1 cellular context compared by ENCODE assay signal in genomic region chr22:20591660-20592310, GRCh38.
A peak's percentile ranks its signal among the peaks of the same experiment; 100 is the strongest.
TF ChIP-seq lines count a peak whose summit lies in the region.

No MANE protein-coding gene starts in this region.

TF ChIP-seq in K562, 482 proteins besides CTCF, POLR2A, EP300 and RAD21 (continued from another document and continues in another):
- TF ChIP-seq, protein P1, sequence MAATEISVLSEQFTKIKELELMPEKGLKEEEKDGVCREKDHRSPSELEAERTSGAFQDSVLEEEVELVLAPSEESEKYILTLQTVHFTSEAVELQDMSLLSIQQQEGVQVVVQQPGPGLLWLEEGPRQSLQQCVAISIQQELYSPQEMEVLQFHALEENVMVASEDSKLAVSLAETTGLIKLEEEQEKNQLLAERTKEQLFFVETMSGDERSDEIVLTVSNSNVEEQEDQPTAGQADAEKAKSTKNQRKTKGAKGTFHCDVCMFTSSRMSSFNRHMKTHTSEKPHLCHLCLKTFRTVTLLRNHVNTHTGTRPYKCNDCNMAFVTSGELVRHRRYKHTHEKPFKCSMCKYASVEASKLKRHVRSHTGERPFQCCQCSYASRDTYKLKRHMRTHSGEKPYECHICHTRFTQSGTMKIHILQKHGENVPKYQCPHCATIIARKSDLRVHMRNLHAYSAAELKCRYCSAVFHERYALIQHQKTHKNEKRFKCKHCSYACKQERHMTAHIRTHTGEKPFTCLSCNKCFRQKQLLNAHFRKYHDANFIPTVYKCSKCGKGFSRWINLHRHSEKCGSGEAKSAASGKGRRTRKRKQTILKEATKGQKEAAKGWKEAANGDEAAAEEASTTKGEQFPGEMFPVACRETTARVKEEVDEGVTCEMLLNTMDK (IDR thresholded peaks at IDR 0.05; ENCODE audit: borderline replicate concordance, insufficient read depth, low read depth, low read length, poor library complexity, severe bottlenecking), result no peak
- TF ChIP-seq OTX1 (CRISPR knock-in tag; IDR thresholded peaks at IDR 0.05) (no peak), ZBTB2 (IDR thresholded peaks at IDR 0.05) (no peak), REST (CRISPR knock-in tag; IDR thresholded peaks at IDR 0.05; ENCODE audit: low read depth) (0 out of 2 replicates have a peak, but pooled peaks have one; percentile 20), MTF1 (CRISPR knock-in tag; IDR thresholded peaks at IDR 0.05; ENCODE audit: borderline replicate concordance) (no peak), EGR1 (conservative IDR thresholded peaks at IDR 0.05) (peak; percentile 9; the same call in 1 of the 2 replicates), HMG20A (CRISPR knock-in tag; conservative IDR thresholded peaks at IDR 0.05) (no peak), DIDO1 (tag; IDR thresholded peaks at IDR 0.05; ENCODE audit: low read depth) (no peak), ZNF124 (CRISPR knock-in tag; IDR thresholded peaks at IDR 0.05) (no peak), SIRT6 (IDR thresholded peaks at IDR 0.05; ENCODE audit: low read depth, low read length) (no peak), PCBP1 (IDR thresholded peaks at IDR 0.05; ENCODE audit: low read depth, low read length, poor library complexity, severe bottlenecking) (peak; percentile 54), TSC22D4 (tag; IDR thresholded peaks at IDR 0.05) (no peak), MEIS2 (IDR thresholded peaks at IDR 0.05; ENCODE audit: partially characterized antibody) (no peak), MAZ (CRISPR knock-in tag; conservative IDR thresholded peaks at IDR 0.05 in 1 of 2, IDR thresholded peaks at IDR 0.05 in 1 of 2) (peak in 1 of 2 experiments; percentile 44; a peak in 2 of 4 replicates), HOMEZ (CRISPR knock-in tag; IDR thresholded peaks at IDR 0.05) (0 out of 2 replicates have a peak, but pooled peaks have one; percentile 16), ATF2 (CRISPR knock-in tag; IDR thresholded peaks at IDR 0.05) (no peak), HNRNPH1 (optimal IDR thresholded peaks at IDR 0.05; ENCODE audit: low read depth, low read length) (no peak), ZEB2 (IDR thresholded peaks at IDR 0.05) (no peak), SETDB1 (IDR thresholded peaks at IDR 0.05; ENCODE audit: low read length) (peak; percentile 78), NFATC3 (IDR thresholded peaks at IDR 0.05) (no peak), SREBF2 (CRISPR knock-in tag; IDR thresholded peaks at IDR 0.05) (no peak), BDP1 (IDR thresholded peaks at IDR 0.05; ENCODE audit: insufficient read depth, insufficient read length) (no peak), ZNF263 (CRISPR knock-in tag; IDR thresholded peaks at IDR 0.05; ENCODE audit: borderline replicate concordance) (0 out of 2 replicates have a peak, but pooled peaks have one; percentile 9), RFX1 (IDR thresholded peaks at IDR 0.05) (no peak), JUND (IDR thresholded peaks at IDR 0.05; ENCODE audit: borderline replicate concordance, low read depth, low read length) (no peak), JUND (tag; IDR thresholded peaks at IDR 0.05; ENCODE audit: borderline replicate concordance, low read depth, low read length) (no peak), HMG20B (CRISPR knock-in tag; IDR thresholded peaks at IDR 0.05) (no peak), NCOA2 (IDR thresholded peaks at IDR 0.05; ENCODE audit: partially characterized antibody in 2 of 2) (no peak), ZNF165 (CRISPR knock-in tag; IDR thresholded peaks at IDR 0.05; ENCODE audit: borderline replicate concordance) (0 out of 2 replicates have a peak, but pooled peaks have one; percentile 21), ZNF586 (CRISPR knock-in tag; conservative IDR thresholded peaks at IDR 0.05) (no peak), NBN (IDR thresholded peaks at IDR 0.05; ENCODE audit: low read depth) (no peak), ZNF121 (CRISPR knock-in tag; conservative IDR thresholded peaks at IDR 0.05) (no peak), NUFIP1 (IDR thresholded peaks at IDR 0.05; ENCODE audit: partially characterized antibody) (no peak), EP400 (IDR thresholded peaks at IDR 0.05) (no peak), ZBTB12 (CRISPR knock-in tag; IDR thresholded peaks at IDR 0.05) (no peak), ELF1 (tag; IDR thresholded peaks at IDR 0.05) (no peak), ZNF717 (CRISPR knock-in tag; IDR thresholded peaks at IDR 0.05) (no peak), CBFA2T3 (IDR thresholded peaks at IDR 0.05) (no peak; the same call in 1 of the 2 replicates), DACH1 (IDR thresholded peaks at IDR 0.05; ENCODE audit: partially characterized antibody) (peak; percentile 86), JUN (IDR thresholded peaks at IDR 0.05; ENCODE audit: borderline replicate concordance, low read depth, low read length) (no peak), JUN (CRISPR knock-in tag; IDR thresholded peaks at IDR 0.05; ENCODE audit: borderline replicate concordance) (no peak; the same call in 1 of the 2 replicates), HMBOX1 (IDR thresholded peaks at IDR 0.05) (no peak), PTRF (tag; IDR thresholded peaks at IDR 0.05) (no peak), ZFX (CRISPR knock-in tag; IDR thresholded peaks at IDR 0.05) (no peak)
- TF ChIP-seq, protein P2, sequence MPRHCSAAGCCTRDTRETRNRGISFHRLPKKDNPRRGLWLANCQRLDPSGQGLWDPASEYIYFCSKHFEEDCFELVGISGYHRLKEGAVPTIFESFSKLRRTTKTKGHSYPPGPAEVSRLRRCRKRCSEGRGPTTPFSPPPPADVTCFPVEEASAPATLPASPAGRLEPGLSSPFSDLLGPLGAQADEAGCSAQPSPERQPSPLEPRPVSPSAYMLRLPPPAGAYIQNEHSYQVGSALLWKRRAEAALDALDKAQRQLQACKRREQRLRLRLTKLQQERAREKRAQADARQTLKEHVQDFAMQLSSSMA (CRISPR knock-in tag; IDR thresholded peaks at IDR 0.05), result no peak
- TF ChIP-seq, protein P3, sequence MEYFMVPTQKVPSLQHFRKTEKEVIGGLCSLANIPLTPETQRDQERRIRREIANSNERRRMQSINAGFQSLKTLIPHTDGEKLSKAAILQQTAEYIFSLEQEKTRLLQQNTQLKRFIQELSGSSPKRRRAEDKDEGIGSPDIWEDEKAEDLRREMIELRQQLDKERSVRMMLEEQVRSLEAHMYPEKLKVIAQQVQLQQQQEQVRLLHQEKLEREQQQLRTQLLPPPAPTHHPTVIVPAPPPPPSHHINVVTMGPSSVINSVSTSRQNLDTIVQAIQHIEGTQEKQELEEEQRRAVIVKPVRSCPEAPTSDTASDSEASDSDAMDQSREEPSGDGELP (CRISPR knock-in tag; IDR thresholded peaks at IDR 0.05; ENCODE audit: borderline replicate concordance), result peak; percentile 99
- TF ChIP-seq, protein P4, sequence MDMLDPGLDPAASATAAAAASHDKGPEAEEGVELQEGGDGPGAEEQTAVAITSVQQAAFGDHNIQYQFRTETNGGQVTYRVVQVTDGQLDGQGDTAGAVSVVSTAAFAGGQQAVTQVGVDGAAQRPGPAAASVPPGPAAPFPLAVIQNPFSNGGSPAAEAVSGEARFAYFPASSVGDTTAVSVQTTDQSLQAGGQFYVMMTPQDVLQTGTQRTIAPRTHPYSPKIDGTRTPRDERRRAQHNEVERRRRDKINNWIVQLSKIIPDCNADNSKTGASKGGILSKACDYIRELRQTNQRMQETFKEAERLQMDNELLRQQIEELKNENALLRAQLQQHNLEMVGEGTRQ (CRISPR knock-in tag; IDR thresholded peaks at IDR 0.05), result no peak
- TF ChIP-seq, protein P5, sequence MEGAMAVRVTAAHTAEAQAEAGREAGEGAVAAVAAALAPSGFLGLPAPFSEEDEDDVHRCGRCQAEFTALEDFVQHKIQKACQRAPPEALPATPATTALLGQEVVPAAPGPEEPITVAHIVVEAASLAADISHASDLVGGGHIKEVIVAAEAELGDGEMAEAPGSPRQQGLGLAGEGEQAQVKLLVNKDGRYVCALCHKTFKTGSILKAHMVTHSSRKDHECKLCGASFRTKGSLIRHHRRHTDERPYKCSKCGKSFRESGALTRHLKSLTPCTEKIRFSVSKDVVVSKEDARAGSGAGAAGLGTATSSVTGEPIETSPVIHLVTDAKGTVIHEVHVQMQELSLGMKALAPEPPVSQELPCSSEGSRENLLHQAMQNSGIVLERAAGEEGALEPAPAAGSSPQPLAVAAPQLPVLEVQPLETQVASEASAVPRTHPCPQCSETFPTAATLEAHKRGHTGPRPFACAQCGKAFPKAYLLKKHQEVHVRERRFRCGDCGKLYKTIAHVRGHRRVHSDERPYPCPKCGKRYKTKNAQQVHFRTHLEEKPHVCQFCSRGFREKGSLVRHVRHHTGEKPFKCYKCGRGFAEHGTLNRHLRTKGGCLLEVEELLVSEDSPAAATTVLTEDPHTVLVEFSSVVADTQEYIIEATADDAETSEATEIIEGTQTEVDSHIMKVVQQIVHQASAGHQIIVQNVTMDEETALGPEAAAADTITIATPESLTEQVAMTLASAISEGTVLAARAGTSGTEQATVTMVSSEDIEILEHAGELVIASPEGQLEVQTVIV (CRISPR knock-in tag; IDR thresholded peaks at IDR 0.05; ENCODE audit: borderline replicate concordance), result no peak
- TF ChIP-seq, protein P6, sequence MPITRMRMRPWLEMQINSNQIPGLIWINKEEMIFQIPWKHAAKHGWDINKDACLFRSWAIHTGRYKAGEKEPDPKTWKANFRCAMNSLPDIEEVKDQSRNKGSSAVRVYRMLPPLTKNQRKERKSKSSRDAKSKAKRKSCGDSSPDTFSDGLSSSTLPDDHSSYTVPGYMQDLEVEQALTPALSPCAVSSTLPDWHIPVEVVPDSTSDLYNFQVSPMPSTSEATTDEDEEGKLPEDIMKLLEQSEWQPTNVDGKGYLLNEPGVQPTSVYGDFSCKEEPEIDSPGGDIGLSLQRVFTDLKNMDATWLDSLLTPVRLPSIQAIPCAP (CRISPR knock-in tag; IDR thresholded peaks at IDR 0.05; ENCODE audit: borderline replicate concordance), result no peak
